21 cellular contexts compared by ENCODE assay signal in the genomic region with DNA sequence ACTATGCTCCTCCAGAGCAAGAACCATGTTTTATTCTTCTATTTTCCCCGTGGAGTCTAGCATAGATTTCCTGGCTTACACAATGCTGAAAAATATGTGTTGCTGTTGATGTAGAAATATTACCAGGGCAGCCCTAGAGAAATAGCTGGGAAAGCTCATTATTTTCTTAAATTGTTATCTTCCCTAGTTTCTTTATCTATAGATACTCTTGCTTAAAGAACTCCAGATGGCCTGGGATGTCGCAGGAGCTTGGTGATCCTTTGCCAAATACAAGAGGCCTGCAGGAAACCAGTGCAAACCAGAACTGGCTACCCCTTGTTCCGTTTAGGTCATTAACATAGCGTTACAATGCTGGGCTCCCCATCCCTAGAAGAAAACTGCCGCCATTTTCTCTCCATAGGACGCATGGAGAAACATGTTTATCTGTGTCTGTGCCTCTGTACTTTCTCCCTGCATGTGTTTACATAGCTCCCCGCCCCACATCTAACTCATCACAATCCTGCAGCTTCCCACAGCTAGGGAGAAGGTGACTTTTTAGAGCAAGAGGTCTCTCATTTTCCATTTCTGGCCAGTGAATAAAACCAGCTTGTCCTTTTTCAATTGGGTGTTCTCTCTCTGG. TPM values are rescaled to one million over a fixed set of nuclear protein-coding genes. Genes with fewer than 3 reads are reported as not detected.
DNase-seq lines count a peak whose midpoint lies in the region; ATAC-seq and TF ChIP-seq lines count a peak whose summit lies in the region.
"Had no signal": no experiment of that assay in that cellular context is flagged by ENCODE, and none has a peak within 500 bp of the region (broad histone marks: within the 10 kb centered on the region; RNA-seq: fewer than 3 reads in every experiment).

No MANE protein-coding gene starts in this region.

- POLR2A ChIA-PET in RWPE1 (lab: Yijun Ruan, JAX; ENCODE audit: low non-redundant PET): no interaction called here

- CTCF ChIA-PET in RWPE1 (lab: Yijun Ruan, JAX): interaction anchor here (0.7 kb wide), 1 partner anchor 427 kb away, joined by 4 read pairs; no protein-coding TSS in a partner anchor

- H3K36me3 ChIP-seq in liver (ENCODE audit: control insufficient read depth in 4 of 4, insufficient read depth in 3 of 4, low read depth in 1 of 4, low read length in 3 of 4): no peaks in the 10 kb centered on the region
- H3K36me3 ChIP-seq in parathyroid adenoma (ENCODE audit: control insufficient read depth, insufficient read depth, low read length): no peaks in the 10 kb centered on the region

- no peak overlapping the region for H3K9ac ChIP-seq in liver (ENCODE audit: low read depth in 1 of 2, low read length in 2 of 2)
- no peak overlapping the region for H3K9ac ChIP-seq in parathyroid adenoma

- DNase-seq in fibroblast of pulmonary artery (ENCODE audit: low read depth) (peak; percentile 75), RWPE1 (ENCODE audit: low spot score) (no peak), NCI-H187 (lab: John Stamatoyannopoulos, UW) (no peak)
- DNase-seq in activated CD4-positive, alpha-beta T cell treated with anti-CD3 and anti-CD28 coated beads for 4 hours: no peak
- DNase-seq: ACHN, Caco-2, DMS53, H9, MV-4-11, NCI-H1417, NCI-H2029, NCI-H2171, NCI-H446, NCI-H774, PC-3 had no signal

- no peak for ATAC-seq in SK-N-SH treated with all-trans-retinoic acid at 6 μM for 48 hours
- ATAC-seq in HG03520 (IDR thresholded peaks at IDR 0.05; ENCODE audit: unreplicated experiment): no peak
- ATAC-seq: K562, PC-3 had no signal

- H3K4me3 ChIP-seq in fibroblast of pulmonary artery (replicated peaks; ENCODE audit: low read depth, low read length) (no peak overlapping the region), liver (ENCODE audit: low read depth in 1 of 3, low read length in 3 of 3) (no peak overlapping the region), parathyroid adenoma (ENCODE audit: low read depth, low read length) (peak overlapping the region; percentile 12)
- H3K4me3 ChIP-seq: K562 had no signal

- H3K79me2 ChIP-seq in parathyroid adenoma: peaks cover 60% of the 10 kb centered on the region

- peak overlapping the region; percentile 39 for H3K4me2 ChIP-seq in parathyroid adenoma (ENCODE audit: low read length)

- H3K27ac ChIP-seq in liver (ENCODE audit: low read depth in 1 of 2, low read length in 2 of 2) (no peak overlapping the region), parathyroid adenoma (peak overlapping the region; percentile 92), RWPE1 (no peak overlapping the region)
- H3K27ac ChIP-seq: HL-60 had no signal

- WGBS in liver: 71% methylated on average over 7 of the region's 7 CpGs

- H3K4me1 ChIP-seq in liver (ENCODE audit: control insufficient read depth in 4 of 4, insufficient read depth in 4 of 4, low read length in 3 of 4): peaks cover 0 to 5% (median 4%) of the 10 kb centered on the region in 4 donors
- peaks cover 69% of the 10 kb centered on the region for H3K4me1 ChIP-seq in parathyroid adenoma

- no peak overlapping the region for H2AFZ ChIP-seq in parathyroid adenoma

- H3K9me3 ChIP-seq in liver (ENCODE audit: control insufficient read depth in 4 of 4, low read length in 3 of 4) (no peaks in the 10 kb centered on the region), parathyroid adenoma (ENCODE audit: control insufficient read depth, low read length) (no peaks in the 10 kb centered on the region)
- H3K9me3 ChIP-seq: Caco-2 had no signal

- no peak for TF ChIP-seq RAD21 in liver (IDR thresholded peaks at IDR 0.05)

- no peaks in the 10 kb centered on the region for H3K27me3 ChIP-seq in liver (ENCODE audit: control insufficient read depth in 4 of 4, insufficient read depth in 4 of 4, low read length in 3 of 4)
- H3K27me3 ChIP-seq in parathyroid adenoma (ENCODE audit: control insufficient read depth, insufficient read depth, low read length): no peaks in the 10 kb centered on the region

- TF ChIP-seq CTCF in fibroblast of pulmonary artery (IDR thresholded peaks at IDR 0.05; ENCODE audit: low read length, missing control alignments) (no peak), liver (IDR thresholded peaks at IDR 0.05; ENCODE audit: low read depth, low read length, missing input control) (no peak), parathyroid adenoma (IDR thresholded peaks at IDR 0.05) (no peak), RWPE1 (conservative IDR thresholded peaks at IDR 0.05; ENCODE audit: low read depth) (no peak)

TF ChIP-seq in SK-N-SH treated with all-trans-retinoic acid at 6 μM for 48 hours, 23 proteins besides CTCF, POLR2A, EP300 and RAD21:
- TF ChIP-seq, protein P1, sequence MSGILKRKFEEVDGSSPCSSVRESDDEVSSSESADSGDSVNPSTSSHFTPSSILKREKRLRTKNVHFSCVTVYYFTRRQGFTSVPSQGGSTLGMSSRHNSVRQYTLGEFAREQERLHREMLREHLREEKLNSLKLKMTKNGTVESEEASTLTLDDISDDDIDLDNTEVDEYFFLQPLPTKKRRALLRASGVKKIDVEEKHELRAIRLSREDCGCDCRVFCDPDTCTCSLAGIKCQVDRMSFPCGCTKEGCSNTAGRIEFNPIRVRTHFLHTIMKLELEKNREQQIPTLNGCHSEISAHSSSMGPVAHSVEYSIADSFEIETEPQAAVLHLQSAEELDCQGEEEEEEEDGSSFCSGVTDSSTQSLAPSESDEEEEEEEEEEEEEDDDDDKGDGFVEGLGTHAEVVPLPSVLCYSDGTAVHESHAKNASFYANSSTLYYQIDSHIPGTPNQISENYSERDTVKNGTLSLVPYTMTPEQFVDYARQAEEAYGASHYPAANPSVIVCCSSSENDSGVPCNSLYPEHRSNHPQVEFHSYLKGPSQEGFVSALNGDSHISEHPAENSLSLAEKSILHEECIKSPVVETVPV (CRISPR knock-in tag; IDR thresholded peaks at IDR 0.05): no peak
- TF ChIP-seq TCF4 (CRISPR knock-in tag; IDR thresholded peaks at IDR 0.05; ENCODE audit: borderline replicate concordance): peak; percentile 51; the same call in 1 of the 2 replicates
- no peak for TF ChIP-seq PPARA (CRISPR knock-in tag; IDR thresholded peaks at IDR 0.05; ENCODE audit: borderline replicate concordance)
- TF ChIP-seq OSR1 (CRISPR knock-in tag; IDR thresholded peaks at IDR 0.05): no peak
- TF ChIP-seq ESRRG (CRISPR knock-in tag; IDR thresholded peaks at IDR 0.05): no peak
- TF ChIP-seq ISL1 (CRISPR knock-in tag; IDR thresholded peaks at IDR 0.05): peak; percentile 25; the same call in 1 of the 2 replicates

TF ChIP-seq in liver, 16 proteins besides CTCF, POLR2A, EP300 and RAD21:
- peak; percentile 35 for TF ChIP-seq NR2F2 (IDR thresholded peaks at IDR 0.05)
- peak in 1 of 2 donors; percentile 11 for TF ChIP-seq RXRA (IDR thresholded peaks at IDR 0.05)
- TF ChIP-seq REST (IDR thresholded peaks at IDR 0.05): no peak
- TF ChIP-seq JUND (IDR thresholded peaks at IDR 0.05): no peak

RNA-seq across cellular contexts. Expression of gene PRLR, which starts 6.4 kb away (rescaled TPM):
- 10 to 100 TPM; 24.8 to 44.5 TPM for total RNA-seq in liver
- 1 to 10 TPM; 3.5 to 3.8 TPM for polyA plus RNA-seq in liver
- polyA plus RNA-seq: K562 had no signal
